14 cellular contexts compared by ENCODE assay signal in genomic region chr19:34960103-34960805, GRCh38. TPM values are rescaled to one million over a fixed set of nuclear protein-coding genes. Genes with fewer than 3 reads are reported as not detected.
A peak's percentile ranks its signal among the peaks of the same experiment; 100 is the strongest.
DNase-seq lines count a peak whose midpoint lies in the region; ATAC-seq and TF ChIP-seq lines count a peak whose summit lies in the region.
"Had no signal": no experiment of that assay in that cellular context is flagged by ENCODE, and none has a peak within 500 bp of the region (broad histone marks: within the 10 kb centered on the region; RNA-seq: fewer than 3 reads in every experiment).

No MANE protein-coding gene starts in this region.

- no peak for DNase-seq in T-helper 2 cell treated with Interferon-gamma antibody and Interleukin-4, amounts not matched to agents 5 μg/mL and 100 μg/mL, for 36 hours (ENCODE audit: low spot score)
- DNase-seq in T-helper 2 cell (no peak), LHCN-M2 (ENCODE audit: low read depth) (peak; percentile 96), progenitor cell of endocrine pancreas (ENCODE audit: low spot score, unreplicated experiment) (no peak), NCI-H2029 (lab: John Stamatoyannopoulos, UW) (no peak), HuH-7.5 (ENCODE audit: low spot score) (no peak), hippocampal formation (lab: John Stamatoyannopoulos, UW) (no peak)
- no peak for DNase-seq in central memory CD8-positive, alpha-beta T cell (ENCODE audit: low spot score in 2 of 2)
- DNase-seq: activated CD4-positive, alpha-beta T cell treated with anti-CD3 and anti-CD28 coated beads for 4 hours; amniotic stem cell; GDM1; HCEC 1CT; SHP77 treated with DMSO at 0.1 percent for 48 hours had no signal

- no peaks in the 10 kb centered on the region for H3K27me3 Mint-ChIP-seq in T-helper 2 cell treated with Interferon-gamma antibody and Interleukin-4, amounts not matched to agents 5 μg/mL and 100 μg/mL, for 36 hours (ENCODE audit: low read depth)
- no peaks in the 10 kb centered on the region for H3K27me3 Mint-ChIP-seq in central memory CD8-positive, alpha-beta T cell
- H3K27me3 Mint-ChIP-seq in progenitor cell of endocrine pancreas: no peaks in the 10 kb centered on the region

- H3K27ac Mint-ChIP-seq in T-helper 2 cell treated with Interferon-gamma antibody and Interleukin-4, amounts not matched to agents 5 μg/mL and 100 μg/mL, for 36 hours: peak overlapping the region; percentile 52
- H3K27ac Mint-ChIP-seq in central memory CD8-positive, alpha-beta T cell (ENCODE audit: low read depth): peak overlapping the region; percentile 61
- H3K27ac Mint-ChIP-seq in progenitor cell of endocrine pancreas: peak overlapping the region; percentile 23

- no peak for ATAC-seq in central memory CD8-positive, alpha-beta T cell (replicated peaks; ENCODE audit: extremely low read depth, poor library complexity, severe bottlenecking)
- ATAC-seq: A549 had no signal

- peaks cover 25% of the 10 kb centered on the region for H3K4me1 Mint-ChIP-seq in T-helper 2 cell treated with Interferon-gamma antibody and Interleukin-4, amounts not matched to agents 5 μg/mL and 100 μg/mL, for 36 hours (ENCODE audit: low read depth)
- peaks cover 25% of the 10 kb centered on the region for H3K4me1 Mint-ChIP-seq in central memory CD8-positive, alpha-beta T cell
- peaks cover 16% of the 10 kb centered on the region for H3K4me1 Mint-ChIP-seq in progenitor cell of endocrine pancreas (ENCODE audit: low read depth)

- peaks cover 74% of the 10 kb centered on the region for H3K9me3 Mint-ChIP-seq in T-helper 2 cell treated with Interferon-gamma antibody and Interleukin-4, amounts not matched to agents 5 μg/mL and 100 μg/mL, for 36 hours
- peaks cover 41% of the 10 kb centered on the region for H3K9me3 Mint-ChIP-seq in central memory CD8-positive, alpha-beta T cell
- H3K9me3 Mint-ChIP-seq in progenitor cell of endocrine pancreas (ENCODE audit: low read depth): peaks cover 48% of the 10 kb centered on the region

- peak overlapping the region; percentile 48 for H3K4me3 Mint-ChIP-seq in T-helper 2 cell treated with Interferon-gamma antibody and Interleukin-4, amounts not matched to agents 5 μg/mL and 100 μg/mL, for 36 hours
- peak overlapping the region; percentile 52 for H3K4me3 Mint-ChIP-seq in central memory CD8-positive, alpha-beta T cell
- peak overlapping the region; percentile 26 for H3K4me3 Mint-ChIP-seq in progenitor cell of endocrine pancreas (ENCODE audit: low read depth)

- H3K36me3 Mint-ChIP-seq in T-helper 2 cell treated with Interferon-gamma antibody and Interleukin-4, amounts not matched to agents 5 μg/mL and 100 μg/mL, for 36 hours (ENCODE audit: low read depth): peaks cover 80% of the 10 kb centered on the region
- H3K36me3 Mint-ChIP-seq in central memory CD8-positive, alpha-beta T cell (ENCODE audit: insufficient read depth): peaks cover 35% of the 10 kb centered on the region
- H3K36me3 Mint-ChIP-seq in progenitor cell of endocrine pancreas (ENCODE audit: insufficient read depth): peaks cover 73% of the 10 kb centered on the region

- no peak for TF ChIP-seq CTCF in progenitor cell of endocrine pancreas (IDR thresholded peaks at IDR 0.05; ENCODE audit: unreplicated experiment)

RNA-seq across cellular contexts. Expression of gene ZNF792, which starts 3.8 kb away (rescaled TPM):
- total RNA-seq in LHCN-M2 (2014; rRNA removed): 4.1 and 4.6 TPM in 2 replicates
- 0.81 TPM for polyA plus RNA-seq in LHCN-M2 (2012)
- total RNA-seq in progenitor cell of endocrine pancreas: 14.4 TPM in 2 replicates

RNA-seq across cellular contexts. Expression of gene ZNF30, which starts 33.6 kb away (rescaled TPM):
- total RNA-seq in LHCN-M2 (2014; rRNA removed): 2.3 and 4.0 TPM in 2 replicates
- 1.3 TPM for polyA plus RNA-seq in LHCN-M2 (2012)
- 5.9 and 7.7 TPM in 2 replicates for total RNA-seq in progenitor cell of endocrine pancreas

RNA-seq across cellular contexts. Expression of gene GRAMD1A, which starts 39.9 kb away (rescaled TPM):
- 22.5 and 24.1 TPM in 2 replicates for total RNA-seq in LHCN-M2 (2014; rRNA removed)
- polyA plus RNA-seq in LHCN-M2 (2012): 30.1 TPM
- 111 and 118 TPM in 2 replicates for total RNA-seq in progenitor cell of endocrine pancreas
